ENCODE assay signal across 18 cellular contexts in the genomic region with DNA sequence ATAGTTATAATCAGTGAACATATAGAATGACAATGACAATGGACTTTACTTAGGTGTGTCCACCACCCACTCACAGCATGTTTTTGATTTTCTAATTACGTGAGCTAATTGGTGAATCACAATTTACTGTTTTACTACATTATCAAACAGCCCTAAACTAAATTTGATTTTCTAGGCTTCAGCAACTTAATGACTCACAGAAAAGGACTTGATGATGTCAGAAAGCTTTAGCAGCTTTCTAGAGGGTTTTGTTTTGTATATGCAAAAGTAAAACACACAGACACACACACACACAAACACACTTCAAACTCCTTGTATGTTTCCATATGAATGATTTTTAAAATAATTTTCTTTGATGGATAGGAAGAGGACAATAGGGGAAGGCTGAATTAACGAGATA.
"Had no signal": no experiment of that assay in that cellular context is flagged by ENCODE, and none has a peak within 500 bp of the region (broad histone marks: within the 10 kb centered on the region; RNA-seq: fewer than 3 reads in every experiment).

No MANE protein-coding gene starts in this region.

- H3K4me3 Mint-ChIP-seq: activated naive CD4-positive, alpha-beta T cell treated with anti-CD3 and anti-CD28 coated beads for 36 hours; activated naive CD8-positive, alpha-beta T cell treated with anti-CD3 and anti-CD28 coated beads, Interleukin-2, amount 50 U/mL, for 24 hours; activated T-helper 17 cell treated with anti-CD3 and anti-CD28 coated beads, Interleukin-2, amount 50 U/mL, for 72 hours; endodermal cell; natural killer cell treated with Interleukin-12 subunit alpha and Interleukin-12 subunit beta and Interleukin-15 and Interleukin-18, amount 100 ng/mL, for 72 hours had no signal

- H3K4me1 ChIP-seq: prostate gland, sigmoid colon, stomach had no signal

- H3K27ac ChIP-seq: hepatocyte, prostate gland, sigmoid colon, stomach, thoracic aorta, WERI-Rb-1 had no signal

- H3K27me3 ChIP-seq: hepatocyte, sigmoid colon, stomach had no signal

- H3K79me2 ChIP-seq: hepatocyte had no signal

- H3K27ac Mint-ChIP-seq: activated naive CD4-positive, alpha-beta T cell treated with anti-CD3 and anti-CD28 coated beads for 36 hours; activated naive CD8-positive, alpha-beta T cell treated with anti-CD3 and anti-CD28 coated beads, Interleukin-2, amount 50 U/mL, for 24 hours; activated T-helper 17 cell treated with anti-CD3 and anti-CD28 coated beads, Interleukin-2, amount 50 U/mL, for 72 hours; endodermal cell; natural killer cell treated with Interleukin-12 subunit alpha and Interleukin-12 subunit beta and Interleukin-15 and Interleukin-18, amount 100 ng/mL, for 72 hours had no signal

- H2AFZ ChIP-seq: hepatocyte had no signal

- H3K36me3 ChIP-seq: prostate gland, sigmoid colon, stomach, thoracic aorta, WERI-Rb-1 had no signal

- H3K4me1 Mint-ChIP-seq: activated naive CD8-positive, alpha-beta T cell treated with anti-CD3 and anti-CD28 coated beads, Interleukin-2, amount 50 U/mL, for 24 hours; activated T-helper 17 cell treated with anti-CD3 and anti-CD28 coated beads, Interleukin-2, amount 50 U/mL, for 72 hours; endodermal cell had no signal

- H3K9me3 ChIP-seq: prostate gland, sigmoid colon, stomach, thoracic aorta had no signal

- DNase-seq: activated CD4-positive, alpha-beta T cell treated with anti-CD3 and anti-CD28 coated beads, Interleukin-2, amount 50 U/mL, for 48 hours; activated naive CD4-positive, alpha-beta T cell treated with anti-CD3 and anti-CD28 coated beads for 36 hours; activated naive CD8-positive, alpha-beta T cell treated with anti-CD3 and anti-CD28 coated beads, Interleukin-2, amount 50 U/mL, for 24 hours; aorta; dermis blood vessel endothelial cell; endodermal cell; left ventricle myocardium superior; mesendoderm; sigmoid colon; stimulated activated CD4-positive, alpha-beta T cell treated with anti-CD3 and anti-CD28 coated beads, Interleukin-1b, Interleukin-23, amount 100 ng/mL, for 48 hours; stomach; WERI-Rb-1 had no signal

- H3K9me3 Mint-ChIP-seq: endodermal cell had no signal

- FAIRE-seq: keratinocyte had no signal

- H3K27me3 Mint-ChIP-seq: activated naive CD8-positive, alpha-beta T cell treated with anti-CD3 and anti-CD28 coated beads, Interleukin-2, amount 50 U/mL, for 24 hours; activated T-helper 17 cell treated with anti-CD3 and anti-CD28 coated beads, Interleukin-2, amount 50 U/mL, for 72 hours; natural killer cell treated with Interleukin-12 subunit alpha and Interleukin-12 subunit beta and Interleukin-15 and Interleukin-18, amount 100 ng/mL, for 72 hours had no signal

- H3K4me3 ChIP-seq: hepatocyte, prostate gland, sigmoid colon, stomach, thoracic aorta had no signal

- H3K4me2 ChIP-seq: hepatocyte had no signal
